Comparison of ENCODE assay signal across 1 cellular context in the genomic region with DNA sequence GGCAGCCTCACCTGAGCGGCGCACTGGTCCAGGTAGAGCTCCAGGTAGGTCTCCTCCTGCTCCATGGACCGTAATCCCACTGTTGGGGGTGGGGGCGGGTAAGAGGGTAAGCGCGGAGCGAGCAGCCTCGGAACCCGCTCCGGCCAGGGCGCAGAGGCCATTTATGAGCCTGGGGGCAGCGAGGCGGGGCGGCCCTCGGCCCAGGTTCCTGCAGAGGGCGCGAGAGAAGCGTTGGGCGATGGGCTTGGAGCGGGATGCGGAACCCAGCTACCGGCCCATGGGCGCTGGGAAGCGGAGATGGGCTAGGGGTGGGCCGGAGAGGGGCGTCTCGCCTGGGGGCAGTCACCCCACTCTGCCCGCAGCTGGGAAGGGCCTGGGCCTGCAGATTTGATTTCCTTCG.
TF ChIP-seq lines count a peak whose summit lies in the region.

Gene TBPL2 (minus strand): TSS at position 232 of the 400 bp plus-strand sequence. CDS start 167 bp downstream, at position 65.

TF ChIP-seq in IMR-90, 13 proteins besides CTCF, POLR2A, EP300 and RAD21:
- TF ChIP-seq NFE2L2 (IDR thresholded peaks at IDR 0.05; ENCODE audit: low read depth, low read length) = no peak
- TF ChIP-seq, protein P1, sequence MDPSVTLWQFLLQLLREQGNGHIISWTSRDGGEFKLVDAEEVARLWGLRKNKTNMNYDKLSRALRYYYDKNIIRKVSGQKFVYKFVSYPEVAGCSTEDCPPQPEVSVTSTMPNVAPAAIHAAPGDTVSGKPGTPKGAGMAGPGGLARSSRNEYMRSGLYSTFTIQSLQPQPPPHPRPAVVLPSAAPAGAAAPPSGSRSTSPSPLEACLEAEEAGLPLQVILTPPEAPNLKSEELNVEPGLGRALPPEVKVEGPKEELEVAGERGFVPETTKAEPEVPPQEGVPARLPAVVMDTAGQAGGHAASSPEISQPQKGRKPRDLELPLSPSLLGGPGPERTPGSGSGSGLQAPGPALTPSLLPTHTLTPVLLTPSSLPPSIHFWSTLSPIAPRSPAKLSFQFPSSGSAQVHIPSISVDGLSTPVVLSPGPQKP (IDR thresholded peaks at IDR 0.05; ENCODE audit: borderline replicate concordance, low read depth, low read length) = no peak
- no peak for TF ChIP-seq BHLHE40 (IDR thresholded peaks at IDR 0.05; ENCODE audit: low read depth, low read length)
- no peak for TF ChIP-seq FOS (IDR thresholded peaks at IDR 0.05; ENCODE audit: low read depth, low read length)
- TF ChIP-seq RCOR1 (IDR thresholded peaks at IDR 0.05; ENCODE audit: insufficient replicate concordance, low read length) = no peak
- TF ChIP-seq MAFK (IDR thresholded peaks at IDR 0.05; ENCODE audit: low read depth, low read length) = no peak
- no peak for TF ChIP-seq MAZ (IDR thresholded peaks at IDR 0.05; ENCODE audit: borderline replicate concordance, low read depth, low read length)
- TF ChIP-seq SMC3 (IDR thresholded peaks at IDR 0.05; ENCODE audit: low read depth, low read length) = no peak
- TF ChIP-seq CHD1 (IDR thresholded peaks at IDR 0.05; ENCODE audit: low read depth, low read length) = no peak
- TF ChIP-seq USF2 (IDR thresholded peaks at IDR 0.05; ENCODE audit: low read depth, low read length) = no peak
- TF ChIP-seq MXI1 (IDR thresholded peaks at IDR 0.05; ENCODE audit: borderline replicate concordance, low read depth, low read length) = no peak
- no peak for TF ChIP-seq CEBPB (IDR thresholded peaks at IDR 0.05; ENCODE audit: low read depth, low read length)
- TF ChIP-seq RFX5 (IDR thresholded peaks at IDR 0.05; ENCODE audit: low read depth, low read length) = no peak
